Comparison of ENCODE assay signal across 21 cellular contexts in genomic region chr7:100630066-100630465, GRCh38. TPM values are rescaled to one million over a fixed set of nuclear protein-coding genes. Genes with fewer than 3 reads are reported as not detected.
"Had no signal": no experiment of that assay in that cellular context is flagged by ENCODE, and none has a peak within 500 bp of the region (broad histone marks: within the 10 kb centered on the region; RNA-seq: fewer than 3 reads in every experiment).

No MANE protein-coding gene starts in this region.

- H3K4me3 Mint-ChIP-seq: memory B cell, WTC11 had no signal

- H3K36me3 ChIP-seq: left ventricle myocardium inferior, suprapubic skin had no signal

- H3K4me3 ChIP-seq: left ventricle myocardium inferior, skin epidermis, suprapubic skin had no signal

- H3K36me3 Mint-ChIP-seq: memory B cell, WTC11 had no signal

- H3K27me3 ChIP-seq: suprapubic skin had no signal

- ATAC-seq: foreskin keratinocyte, right cardiac atrium had no signal

- DNase-seq: activated CD8-positive, alpha-beta memory T cell treated with anti-CD3 and anti-CD28 coated beads, Interleukin-2, amount 50 U/mL, for 4 hours; activated naive CD4-positive, alpha-beta T cell treated with anti-CD3 and anti-CD28 coated beads, Interleukin-2, amount 50 U/mL, for 16 hours; anterior cingulate cortex; cortex of kidney; effector CD8-positive, alpha-beta T cell; foreskin keratinocyte; hypothalamus; left ventricle myocardium inferior; nucleus accumbens; stimulated activated CD4-positive, alpha-beta T cell treated with anti-CD3 and anti-CD28 coated beads, Interleukin-4, amount 100 ng/mL, for 24 hours; stimulated activated naive CD4-positive, alpha-beta T cell treated with Interleukin-2 at 50 U/mL for 16 hours had no signal

- H3K27ac ChIP-seq: foreskin keratinocyte, left ventricle myocardium inferior, skin epidermis, suprapubic skin had no signal

- H3K4me1 ChIP-seq: foreskin keratinocyte had no signal

- H3K27ac Mint-ChIP-seq: memory B cell, nephron, progenitor cell of endocrine pancreas, WTC11 had no signal

- H3K9me3 ChIP-seq: left ventricle myocardium inferior, SK-N-SH, suprapubic skin had no signal

- H3K9me3 Mint-ChIP-seq: memory B cell, nephron, WTC11 had no signal

RNA-seq across cellular contexts. Expression of gene ACTL6B, which starts 26.2 kb away (rescaled TPM):
- total RNA-seq: foreskin keratinocyte; kidney epithelial cell; left ventricle myocardium inferior; right cardiac atrium; suprapubic skin; T-helper 1 cell treated with Interleukin-12 subunit alpha and Interleukin-12 subunit beta and Interleukin-4 antibody, amounts not matched to agents 30 ng/mL and 1 ng/mL, for 36 hours had no signal
- polyA plus RNA-seq: foreskin keratinocyte, right cardiac atrium had no signal
